In genomic region chr6:155936127-155936526, GRCh38 we compare ENCODE assay signal across 19 cellular contexts.
"Had no signal": no experiment of that assay in that cellular context is flagged by ENCODE, and none has a peak within 500 bp of the region (broad histone marks: within the 10 kb centered on the region; RNA-seq: fewer than 3 reads in every experiment).

No MANE protein-coding gene starts in this region.

- H3K4me1 Mint-ChIP-seq: nephron progenitor cell had no signal

- H3K9me3 Mint-ChIP-seq: nephron progenitor cell had no signal

- H3K4me2 ChIP-seq: smooth muscle cell had no signal

- H3K4me1 ChIP-seq: colonic mucosa had no signal

- ATAC-seq: esophagus mucosa; gastroesophageal sphincter; left lobe of liver; naive thymus-derived CD4-positive, alpha-beta T cell; stimulated activated naive CD8-positive, alpha-beta T cell treated with anti-CD3 and anti-CD28 coated beads, Interleukin-15, Interleukin-2, amounts not matched to agents 100 U/mL and 50 U/mL, for 24 hours had no signal

- H3K36me3 ChIP-seq: colonic mucosa, gastroesophageal sphincter, neutrophil, tibial nerve had no signal

- H3K9me3 ChIP-seq: colonic mucosa, gastroesophageal sphincter, neutrophil had no signal

- H3K4me3 ChIP-seq: colonic mucosa, dorsolateral prefrontal cortex, gastroesophageal sphincter, smooth muscle cell, tibial nerve had no signal

- H3K27ac ChIP-seq: colonic mucosa, dorsolateral prefrontal cortex, gastroesophageal sphincter, neutrophil had no signal

- H3K27ac Mint-ChIP-seq: naive thymus-derived CD4-positive, alpha-beta T cell; nephron progenitor cell had no signal

- H3K4me3 Mint-ChIP-seq: naive thymus-derived CD4-positive, alpha-beta T cell; nephron progenitor cell had no signal

- H3K27me3 ChIP-seq: colonic mucosa, dorsolateral prefrontal cortex, gastroesophageal sphincter, neutrophil, tibial nerve had no signal

- DNase-seq: cerebellar nuclear complex; colonic mucosa; dorsolateral prefrontal cortex; effector CD8-positive, alpha-beta T cell; glutamatergic neuron; islet precursor cell; mammary epithelial cell; naive thymus-derived CD4-positive, alpha-beta T cell; nephron progenitor cell; posterior cingulate gyrus; right cardiac atrium; stimulated activated CD4-positive, alpha-beta T cell treated with anti-CD3 and anti-CD28 coated beads, Interleukin-2, amount 100 ng/mL, for 48 hours; stimulated activated naive CD8-positive, alpha-beta T cell treated with anti-CD3 and anti-CD28 coated beads, Interleukin-15, Interleukin-2, amounts not matched to agents 100 U/mL and 50 U/mL, for 24 hours had no signal

- H3K27me3 Mint-ChIP-seq: naive thymus-derived CD4-positive, alpha-beta T cell had no signal
